ENCODE assay signal across 8 cellular contexts in genomic region chr7:91264083-91264923, GRCh38. TPM values are rescaled to one million over a fixed set of nuclear protein-coding genes. Genes with fewer than 3 reads are reported as not detected.
A peak's percentile ranks its signal among the peaks of the same experiment; 100 is the strongest.
DNase-seq lines count a peak whose midpoint lies in the region; ATAC-seq and TF ChIP-seq lines count a peak whose summit lies in the region.

TSS of gene FZD1 (plus strand) at chr7:91264433. CDS start at chr7:91264881, 448 bp downstream.

- TF ChIP-seq CTCF in fibroblast of villous mesenchyme (IDR thresholded peaks at IDR 0.05; ENCODE audit: insufficient read depth, low read depth, low read length) = no peak
- no peak for TF ChIP-seq CTCF in natural killer cell (IDR thresholded peaks at IDR 0.05)

- no peaks in the 10 kb centered on the region for H3K36me3 Mint-ChIP-seq in natural killer cell

- peak within 1 kb of the TSS; percentile 72 for H3K4me3 Mint-ChIP-seq in natural killer cell

- H3K27me3 Mint-ChIP-seq in natural killer cell (ENCODE audit: low read depth in 2 of 2) = peaks cover 17 to 26% of the 10 kb centered on the region in 2 donors

- peak within 1 kb of the TSS; percentile 64 for H3K27ac ChIP-seq in substantia nigra (ENCODE audit: low read depth, low read length, poor library complexity, severe bottlenecking)

- ATAC-seq in GM21526 (IDR thresholded peaks at IDR 0.05; ENCODE audit: low FRiP score, unreplicated experiment) (peak; percentile 89), natural killer cell (peak; percentile 63 to 71 (median 70))

- intact Hi-C loops in natural killer cell (cut with micrococcal nuclease) = no loop called here

- peak; percentile 100 for DNase-seq in DMS53 (lab: John Stamatoyannopoulos, UW)
- peak in 75 of 76 experiments; percentile 24 to 94 (median 88) for DNase-seq in HUDEP-2 (lab: John Stamatoyannopoulos, UW; ENCODE audit: unreplicated experiment in 76 of 76)
- DNase-seq in NOMO-1 (lab: John Stamatoyannopoulos, UW; ENCODE audit: unreplicated experiment in 2 of 2) = peak; percentile 100
- peak; percentile 79 to 81 for DNase-seq in activated T-cell treated with anti-CD3 and anti-CD28 coated beads, Interleukin-2, amount 50 U/mL, for 48 hours
- peak; percentile 99 for DNase-seq in fibroblast of villous mesenchyme (ENCODE audit: low read depth)
- no peak for DNase-seq in natural killer cell
- DNase-seq in substantia nigra (lab: John Stamatoyannopoulos, UW) = peak; percentile 53 to 97 (median 93)

- no peaks in the 10 kb centered on the region for H3K4me1 Mint-ChIP-seq in natural killer cell

- no peaks in the 10 kb centered on the region for H3K9me3 Mint-ChIP-seq in natural killer cell

- H3K27ac Mint-ChIP-seq in natural killer cell = no peak within 1 kb of the TSS

- peak within 1 kb of the TSS; percentile 76 for H3K4me3 ChIP-seq in fibroblast of villous mesenchyme (ENCODE audit: low read depth, low read length)

RNA-seq across cellular contexts. Expression of gene FZD1, which starts in this region (rescaled TPM):
- total RNA-seq in fibroblast of villous mesenchyme (5.2 and 9.0 TPM in 2 replicates), natural killer cell (under 1 TPM; 0.14 to 0.80 (median 0.65) TPM)

Comparison
In these comparisons a context has a peak if more than half of its experiments do, and no peak if none do; other contexts are left out.
1. Peak in ATAC-seq in natural killer cell; RNA of the gene not detected or under 1 TPM.